In the genomic region with DNA sequence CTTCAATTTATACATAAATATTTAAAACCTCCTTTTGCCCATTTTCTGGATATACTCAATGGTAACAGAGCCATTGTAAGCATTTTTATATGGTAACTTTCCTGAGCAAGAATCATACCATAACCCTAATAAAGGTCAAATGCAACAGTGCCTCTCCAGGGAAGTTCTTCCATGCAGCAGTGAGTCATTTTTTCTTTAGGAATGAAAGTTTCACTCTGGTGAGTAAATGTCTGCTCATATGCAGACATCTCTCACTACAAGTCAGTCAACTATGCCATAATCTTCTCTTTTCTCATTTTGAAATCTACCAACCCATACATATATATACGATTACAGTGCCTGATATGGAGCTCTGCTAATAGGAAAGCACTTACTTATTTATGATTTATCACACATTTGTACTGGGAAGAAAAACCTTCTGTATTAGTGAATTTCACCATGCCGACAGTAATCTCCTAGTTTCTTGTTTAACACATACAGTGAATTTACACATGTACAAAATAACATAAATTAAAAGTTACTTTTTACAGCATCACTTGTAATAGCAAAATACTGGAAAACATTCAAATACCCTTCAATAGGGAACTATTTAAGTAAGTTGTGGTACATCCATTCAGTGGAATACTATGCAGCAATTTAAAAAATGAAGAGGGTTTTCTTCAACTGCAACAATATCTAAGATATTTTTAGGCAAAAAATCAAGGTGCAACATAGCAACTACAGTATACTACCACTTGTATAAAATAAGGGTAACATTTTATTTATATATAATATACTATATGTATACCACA, we compare ENCODE assay signal across 1 cellular context.
TF ChIP-seq lines count a peak whose summit lies in the region.

No MANE protein-coding gene starts in this region.

TF ChIP-seq in HEK293, 187 proteins besides CTCF, POLR2A, EP300 and RAD21 (continued from another document):
- TF ChIP-seq ZNF561 (tag by site-specific recombination; IDR thresholded peaks at IDR 0.05; ENCODE audit: borderline replicate concordance) (no peak), ZNF549 (tag by site-specific recombination; IDR thresholded peaks at IDR 0.05) (no peak), SETDB1 (IDR thresholded peaks at IDR 0.05; ENCODE audit: insufficient read length, low read length) (peak; percentile 41), KLF9 (tag by site-specific recombination; IDR thresholded peaks at IDR 0.05; ENCODE audit: low read depth) (no peak)
- TF ChIP-seq, protein P1, sequence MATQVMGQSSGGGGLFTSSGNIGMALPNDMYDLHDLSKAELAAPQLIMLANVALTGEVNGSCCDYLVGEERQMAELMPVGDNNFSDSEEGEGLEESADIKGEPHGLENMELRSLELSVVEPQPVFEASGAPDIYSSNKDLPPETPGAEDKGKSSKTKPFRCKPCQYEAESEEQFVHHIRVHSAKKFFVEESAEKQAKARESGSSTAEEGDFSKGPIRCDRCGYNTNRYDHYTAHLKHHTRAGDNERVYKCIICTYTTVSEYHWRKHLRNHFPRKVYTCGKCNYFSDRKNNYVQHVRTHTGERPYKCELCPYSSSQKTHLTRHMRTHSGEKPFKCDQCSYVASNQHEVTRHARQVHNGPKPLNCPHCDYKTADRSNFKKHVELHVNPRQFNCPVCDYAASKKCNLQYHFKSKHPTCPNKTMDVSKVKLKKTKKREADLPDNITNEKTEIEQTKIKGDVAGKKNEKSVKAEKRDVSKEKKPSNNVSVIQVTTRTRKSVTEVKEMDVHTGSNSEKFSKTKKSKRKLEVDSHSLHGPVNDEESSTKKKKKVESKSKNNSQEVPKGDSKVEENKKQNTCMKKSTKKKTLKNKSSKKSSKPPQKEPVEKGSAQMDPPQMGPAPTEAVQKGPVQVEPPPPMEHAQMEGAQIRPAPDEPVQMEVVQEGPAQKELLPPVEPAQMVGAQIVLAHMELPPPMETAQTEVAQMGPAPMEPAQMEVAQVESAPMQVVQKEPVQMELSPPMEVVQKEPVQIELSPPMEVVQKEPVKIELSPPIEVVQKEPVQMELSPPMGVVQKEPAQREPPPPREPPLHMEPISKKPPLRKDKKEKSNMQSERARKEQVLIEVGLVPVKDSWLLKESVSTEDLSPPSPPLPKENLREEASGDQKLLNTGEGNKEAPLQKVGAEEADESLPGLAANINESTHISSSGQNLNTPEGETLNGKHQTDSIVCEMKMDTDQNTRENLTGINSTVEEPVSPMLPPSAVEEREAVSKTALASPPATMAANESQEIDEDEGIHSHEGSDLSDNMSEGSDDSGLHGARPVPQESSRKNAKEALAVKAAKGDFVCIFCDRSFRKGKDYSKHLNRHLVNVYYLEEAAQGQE (tag by site-specific recombination; IDR thresholded peaks at IDR 0.05), result no peak
- TF ChIP-seq, protein P2, sequence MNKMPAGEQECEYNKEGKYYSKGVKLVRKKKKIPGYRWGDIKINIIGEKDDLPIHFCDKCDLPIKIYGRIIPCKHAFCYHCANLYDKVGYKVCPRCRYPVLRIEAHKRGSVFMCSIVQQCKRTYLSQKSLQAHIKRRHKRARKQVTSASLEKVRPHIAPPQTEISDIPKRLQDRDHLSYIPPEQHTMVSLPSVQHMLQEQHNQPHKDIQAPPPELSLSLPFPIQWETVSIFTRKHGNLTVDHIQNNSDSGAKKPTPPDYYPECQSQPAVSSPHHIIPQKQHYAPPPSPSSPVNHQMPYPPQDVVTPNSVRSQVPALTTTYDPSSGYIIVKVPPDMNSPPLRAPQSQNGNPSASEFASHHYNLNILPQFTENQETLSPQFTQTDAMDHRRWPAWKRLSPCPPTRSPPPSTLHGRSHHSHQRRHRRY (tag by site-specific recombination; IDR thresholded peaks at IDR 0.05), result no peak
